ENCODE assay signal across 2 cellular contexts in genomic region chr5:132451387-132451786, GRCh38.
TF ChIP-seq lines count a peak whose summit lies in the region.

No MANE protein-coding gene starts in this region.

TF ChIP-seq in HCT116, 20 proteins besides CTCF, POLR2A, EP300 and RAD21:
- TF ChIP-seq SP1 (IDR thresholded peaks at IDR 0.05; ENCODE audit: low read depth), result no peak
- TF ChIP-seq YY1 (IDR thresholded peaks at IDR 0.05; ENCODE audit: extremely low read depth, insufficient replicate concordance, low read depth, low read length), result no peak
- TF ChIP-seq ZNF274 (IDR thresholded peaks at IDR 0.05; ENCODE audit: low read depth, low read length), result no peak
- TF ChIP-seq JUND (IDR thresholded peaks at IDR 0.05), result no peak
- no peak for TF ChIP-seq TCF7L2 (IDR thresholded peaks at IDR 0.05; ENCODE audit: borderline replicate concordance, extremely low read depth, insufficient read depth, insufficient read length)
- TF ChIP-seq SIN3A (IDR thresholded peaks at IDR 0.05; ENCODE audit: low read depth), result no peak
- no peak for TF ChIP-seq ZBTB33 (IDR thresholded peaks at IDR 0.05; ENCODE audit: extremely low read depth, insufficient replicate concordance, low read length)
- no peak; the same call in 1 of the 2 replicates for TF ChIP-seq FOSL1 (IDR thresholded peaks at IDR 0.05; ENCODE audit: low read depth)
- TF ChIP-seq SRF (IDR thresholded peaks at IDR 0.05; ENCODE audit: low read depth), result no peak
- TF ChIP-seq ELF1 (IDR thresholded peaks at IDR 0.05; ENCODE audit: borderline replicate concordance, low read depth), result no peak
- TF ChIP-seq EZH2phosphoT487 (IDR thresholded peaks at IDR 0.05; ENCODE audit: borderline replicate concordance), result no peak
- no peak for TF ChIP-seq ATF3 (IDR thresholded peaks at IDR 0.05)
- no peak for TF ChIP-seq POLR2AphosphoS5 (IDR thresholded peaks at IDR 0.05; ENCODE audit: low read depth, low read length)
- no peak for TF ChIP-seq ZFX (IDR thresholded peaks at IDR 0.05)

TF ChIP-seq in HepG2, 621 proteins besides CTCF, POLR2A, EP300 and RAD21:
- no peak for TF ChIP-seq ZNF800 (CRISPR knock-in tag; IDR thresholded peaks at IDR 0.05)
- TF ChIP-seq RARA (CRISPR knock-in tag; IDR thresholded peaks at IDR 0.05), result no peak
- TF ChIP-seq HNRNPLL (IDR thresholded peaks at IDR 0.05; ENCODE audit: low read depth, low read length, poor library complexity, severe bottlenecking), result no peak
- TF ChIP-seq ZNF17 (CRISPR knock-in tag; IDR thresholded peaks at IDR 0.05), result no peak
- TF ChIP-seq KIAA2018 (CRISPR knock-in tag; IDR thresholded peaks at IDR 0.05; ENCODE audit: borderline replicate concordance), result no peak
- no peak for TF ChIP-seq CEBPG (CRISPR knock-in tag; IDR thresholded peaks at IDR 0.05)
TF ChIP-seq in HepG2: peak in this region for 0.
